In the genomic region with DNA sequence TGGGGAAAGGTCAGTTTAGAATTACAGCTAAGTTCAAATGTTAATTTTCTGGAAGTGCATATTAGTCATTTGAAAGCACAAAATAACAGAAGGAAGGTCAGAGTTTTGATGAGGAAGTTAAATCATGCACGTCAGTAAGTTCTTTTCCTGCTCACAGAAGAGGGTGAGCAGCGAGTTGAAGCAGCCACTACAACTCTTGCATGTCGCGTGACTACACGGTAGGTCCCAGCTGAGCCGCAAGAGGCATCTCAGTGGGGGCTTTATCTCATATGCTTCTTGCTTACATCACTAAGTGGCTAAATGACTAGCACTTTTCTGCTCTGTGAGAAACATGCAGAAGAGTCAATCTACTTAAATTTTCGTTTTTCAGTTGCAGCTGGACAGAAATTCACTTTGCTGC, we compare ENCODE assay signal across 10 cellular contexts. TPM values are rescaled to one million over a fixed set of nuclear protein-coding genes. Genes with fewer than 3 reads are reported as not detected.
DNase-seq lines count a peak whose midpoint lies in the region; ATAC-seq and TF ChIP-seq lines count a peak whose summit lies in the region.
"Had no signal": no experiment of that assay in that cellular context is flagged by ENCODE, and none has a peak within 500 bp of the region (broad histone marks: within the 10 kb centered on the region; RNA-seq: fewer than 3 reads in every experiment).

No MANE protein-coding gene starts in this region.

- no peaks in the 10 kb centered on the region for H3K4me1 ChIP-seq in adrenal gland (replicated peaks in 1 of 2)

- intact Hi-C loops in adrenal gland (cut with DNase I): no loop called here

- peak; percentile 75 to 76 for DNase-seq in Kasumi-1 (lab: John Stamatoyannopoulos, UW)
- DNase-seq in adrenal gland: peak in 5 of 7 donors; percentile 21 to 56 (median 27)
- peak; percentile 32 for DNase-seq in stimulated activated CD4-positive, alpha-beta T cell treated with anti-CD3 and anti-CD28 coated beads, Interleukin-4, amount 100 ng/mL, for 24 hours
- DNase-seq in NK-92 (lab: John Stamatoyannopoulos, UW; ENCODE audit: unreplicated experiment): no peak
- no peak for DNase-seq in NCI-H1048 (lab: John Stamatoyannopoulos, UW)
- no peak for DNase-seq in NCI-H748 treated with DMSO at 0.1 percent for 48 hours (lab: John Stamatoyannopoulos, UW)

- TF ChIP-seq POLR2A in GM18505 (IDR thresholded peaks at IDR 0.05; ENCODE audit: borderline replicate concordance, extremely low read depth, insufficient read depth, insufficient read length) (peak; percentile 49), adrenal gland (IDR thresholded peaks at IDR 0.05) (no peak)

- no peak overlapping the region for H3K27ac ChIP-seq in adrenal gland

- WGBS in adrenal gland, 4 donors: 51 to 59% (median 52%) methylated on average over 7 of the region's 7 CpGs

- H3K27me3 ChIP-seq in adrenal gland: no peaks in the 10 kb centered on the region

- H3K4me3 ChIP-seq in adrenal gland: no peak overlapping the region

- no peaks in the 10 kb centered on the region for H3K36me3 ChIP-seq in adrenal gland (replicated peaks in 1 of 2)

- ATAC-seq in GM18505 (IDR thresholded peaks at IDR 0.05; ENCODE audit: unreplicated experiment) (peak; percentile 86), GM21619 (IDR thresholded peaks at IDR 0.05; ENCODE audit: unreplicated experiment) (peak; percentile 82)

- H3K9me3 ChIP-seq in adrenal gland (replicated peaks in 1 of 3): no peaks in the 10 kb centered on the region

- no peak for TF ChIP-seq CTCF in adrenal gland (IDR thresholded peaks at IDR 0.05)

RNA-seq across cellular contexts. Expression of gene SEC62, which starts 21.3 kb away (rescaled TPM):
- 100 to 1,000 TPM in 4 of 8 donors, 10 to 100 TPM in 4; 41.1 to 199 (median 96.9) TPM for total RNA-seq in adrenal gland
- polyA plus RNA-seq in adrenal gland: 100 to 1,000 TPM; 153 to 267 (median 176) TPM

RNA-seq across cellular contexts. Expression of gene SAMD7, which starts 33.9 kb away (rescaled TPM):
- total RNA-seq in adrenal gland: not detected
- not detected for polyA plus RNA-seq in adrenal gland
- total RNA-seq: glomerular endothelial cell, M059J had no signal

Comparison
In these comparisons a context has a peak if more than half of its experiments do, and no peak if none do; other contexts are left out.
1. DNase-seq: peak in Kasumi-1 (2 of 2), adrenal gland (5 of 7) and stimulated activated CD4-positive, alpha-beta T cell treated with anti-CD3 and anti-CD28 coated beads, Interleukin-4, amount 100 ng/mL, for 24 hours (single experiment); none in NK-92 (single experiment), NCI-H1048 (single experiment) and NCI-H748 treated with DMSO at 0.1 percent for 48 hours (single experiment).